10 cellular contexts compared by ENCODE assay signal in the genomic region with DNA sequence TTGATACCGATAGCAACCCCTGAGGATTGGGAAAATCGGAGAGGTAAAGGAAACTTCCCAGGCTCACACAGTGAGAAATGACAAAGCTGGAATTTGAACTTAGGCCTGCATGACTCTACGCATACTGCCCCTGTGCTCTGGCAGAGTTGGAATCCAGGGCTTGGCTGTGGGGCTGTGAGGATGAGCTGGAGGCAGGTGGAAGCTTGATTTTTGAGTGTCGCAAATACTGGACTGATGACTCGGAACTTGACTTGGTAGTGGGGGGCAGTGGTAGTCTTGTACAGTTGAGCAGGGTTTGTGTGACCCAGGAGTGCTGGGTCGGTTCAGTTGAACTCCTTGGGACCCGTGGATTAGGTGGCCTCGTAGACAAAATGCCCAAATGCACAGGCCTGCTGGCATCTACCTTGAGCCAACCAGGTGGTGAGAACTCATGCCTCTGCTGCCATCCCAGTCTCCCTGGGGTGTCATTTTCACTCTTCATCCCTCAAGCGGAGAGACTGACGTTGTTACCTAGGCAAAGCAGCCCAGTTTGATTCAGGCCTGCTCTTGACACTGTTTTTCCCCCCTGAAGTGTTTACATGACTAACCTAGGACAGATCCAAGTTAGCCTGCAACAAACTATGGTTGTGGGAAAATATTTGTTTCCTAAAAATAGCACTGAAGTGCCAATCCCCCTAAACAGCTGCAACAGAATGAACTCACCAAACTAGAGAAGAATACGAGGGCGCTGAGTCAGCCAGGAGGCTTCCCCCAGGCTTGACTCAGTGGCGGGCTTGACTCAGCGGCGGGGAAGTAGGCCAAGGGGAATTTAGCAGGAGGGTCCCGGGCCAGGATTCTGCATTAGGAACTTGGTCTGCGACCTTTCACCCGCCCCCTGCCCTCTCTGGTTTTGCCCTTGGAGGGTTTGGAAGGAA. TPM values are rescaled to one million over a fixed set of nuclear protein-coding genes. Genes with fewer than 3 reads are reported as not detected.
DNase-seq lines count a peak whose midpoint lies in the region; ATAC-seq lines count a peak whose summit lies in the region.
"Had no signal": no experiment of that assay in that cellular context is flagged by ENCODE, and none has a peak within 500 bp of the region (broad histone marks: within the 10 kb centered on the region; RNA-seq: fewer than 3 reads in every experiment).

No MANE protein-coding gene starts in this region.

- ATAC-seq in HG03280 (IDR thresholded peaks at IDR 0.05; ENCODE audit: unreplicated experiment) = no peak

- intact Hi-C loops in posterior cingulate gyrus (cut with DNase I) = no loop called here

- peak; percentile 95 for DNase-seq in EL
- peak; percentile 67 for DNase-seq in RKO (ENCODE audit: low spot score)
- DNase-seq in fibroblast of gingiva (ENCODE audit: low read depth) = peak; percentile 84
- peak in 6 of 10 donors; percentile 5 to 70 (median 41) for DNase-seq in posterior cingulate gyrus
- DNase-seq in SKM-1 (lab: John Stamatoyannopoulos, UW; ENCODE audit: unreplicated experiment) = no peak
- DNase-seq in activated CD4-positive, alpha-beta T cell treated with anti-CD3 and anti-CD28 coated beads, Interleukin-2, amount 50 U/mL, for 48 hours = no peak
- DNase-seq in SK-N-DZ (ENCODE audit: low spot score) = no peak
- DNase-seq: occipital lobe; stimulated activated naive CD4-positive, alpha-beta T cell had no signal

RNA-seq across cellular contexts. Expression of a gene that starts 45.7 kb away (rescaled TPM):
- not detected in 2 replicates for polyA plus RNA-seq in SK-N-DZ (2014; cell fraction: cytosol; rRNA removed)
- not detected in 2 replicates for polyA plus RNA-seq in SK-N-DZ (2014; cell fraction: nucleus; rRNA removed)

RNA-seq across cellular contexts. Expression of a gene that starts 52.5 kb away (rescaled TPM):
- not detected in 2 replicates for polyA plus RNA-seq in SK-N-DZ (2014; cell fraction: cytosol; rRNA removed)
- polyA plus RNA-seq in SK-N-DZ (2014; cell fraction: nucleus; rRNA removed) = not detected in 2 replicates

Comparison
In these comparisons a context has a peak if more than half of its experiments do, and no peak if none do; other contexts are left out.
1. DNase-seq: peak in EL (single experiment), RKO (single experiment), fibroblast of gingiva (single experiment) and posterior cingulate gyrus (6 of 10); none in SKM-1 (single experiment), activated CD4-positive, alpha-beta T cell treated with anti-CD3 and anti-CD28 coated beads, Interleukin-2, amount 50 U/mL, for 48 hours (0 of 2) and SK-N-DZ (single experiment).